29 cellular contexts compared by ENCODE assay signal in the genomic region with DNA sequence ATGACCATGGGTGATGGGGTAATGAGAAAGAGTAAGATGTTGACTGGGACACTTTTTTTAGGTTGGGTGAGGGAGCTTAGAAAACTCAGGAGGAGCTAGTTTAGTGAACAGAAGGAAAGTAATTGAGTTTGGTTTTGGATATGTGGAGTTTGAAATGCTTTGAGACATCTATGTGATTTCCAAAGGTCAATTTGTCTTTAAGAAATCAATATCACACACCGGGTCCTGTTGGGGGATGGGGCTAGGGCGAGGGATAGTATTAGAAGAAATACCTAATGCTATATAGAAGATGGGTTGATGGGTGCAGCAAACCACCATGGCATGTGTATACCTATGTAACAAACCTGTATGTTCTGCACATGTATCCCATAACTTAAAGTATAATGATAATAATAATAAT.
"Had no signal": no experiment of that assay in that cellular context is flagged by ENCODE, and none has a peak within 500 bp of the region (broad histone marks: within the 10 kb centered on the region; RNA-seq: fewer than 3 reads in every experiment).

No MANE protein-coding gene starts in this region.

- H3K27me3 ChIP-seq: stomach, suprapubic skin, testis, thyroid gland, tibial artery, tibial nerve, transverse colon, upper lobe of left lung, upper lobe of right lung, uterus, vagina had no signal

- H3K36me3 Mint-ChIP-seq: stimulated activated effector memory CD8-positive, alpha-beta T cell treated with anti-CD3 and anti-CD28 coated beads, Interleukin-12 subunit alpha, Interleukin-12 subunit beta, amount 100 ng/mL, for 72 hours; stimulated activated memory B cell treated with anti-CD40 and anti-IgM and Interleukin-4, amounts not matched to agents 10 μg/mL and 1 μg/mL and 100 μg/mL, for 72 hours; stimulated activated naive B cell treated with anti-CD40 and anti-IgM and Interleukin-4, amounts not matched to agents 10 μg/mL and 1 μg/mL and 100 μg/mL, for 72 hours; type B pancreatic cell had no signal

- H3K4me1 ChIP-seq: stomach, suprapubic skin, testis, thyroid gland, tibial artery, tibial nerve, transverse colon, upper lobe of left lung, upper lobe of right lung, uterus, vagina had no signal

- H3K9me3 Mint-ChIP-seq: stimulated activated effector memory CD8-positive, alpha-beta T cell treated with anti-CD3 and anti-CD28 coated beads, Interleukin-12 subunit alpha, Interleukin-12 subunit beta, amount 100 ng/mL, for 72 hours; type B pancreatic cell had no signal

- H3K27ac ChIP-seq: stomach, suprapubic skin, testis, thoracic aorta, thyroid gland, tibial artery, tibial nerve, transverse colon, upper lobe of left lung, upper lobe of right lung, uterus, vagina had no signal

- H3K4me3 Mint-ChIP-seq: stimulated activated effector memory CD8-positive, alpha-beta T cell treated with anti-CD3 and anti-CD28 coated beads, Interleukin-12 subunit alpha, Interleukin-12 subunit beta, amount 100 ng/mL, for 72 hours; stimulated activated memory B cell treated with anti-CD40 and anti-IgM and Interleukin-4, amounts not matched to agents 10 μg/mL and 1 μg/mL and 100 μg/mL, for 72 hours; stimulated activated naive B cell treated with anti-CD40 and anti-IgM and Interleukin-4, amounts not matched to agents 10 μg/mL and 1 μg/mL and 100 μg/mL, for 72 hours; stimulated activated naive CD8-positive, alpha-beta T cell treated with anti-CD3 and anti-CD28 coated beads, Interleukin-15, amount 100 ng/mL, for 72 hours; stimulated activated naive CD8-positive, alpha-beta T cell treated with anti-CD3 and anti-CD28 coated beads, Interleukin-15, Interleukin-2, amounts not matched to agents 100 ng/mL and 50 ng/mL, for 24 hours; type B pancreatic cell had no signal

- H3K4me1 Mint-ChIP-seq: stimulated activated effector memory CD8-positive, alpha-beta T cell treated with anti-CD3 and anti-CD28 coated beads, Interleukin-12 subunit alpha, Interleukin-12 subunit beta, amount 100 ng/mL, for 72 hours; stimulated activated memory B cell treated with anti-CD40 and anti-IgM and Interleukin-4, amounts not matched to agents 10 μg/mL and 1 μg/mL and 100 μg/mL, for 72 hours; stimulated activated naive B cell treated with anti-CD40 and anti-IgM and Interleukin-4, amounts not matched to agents 10 μg/mL and 1 μg/mL and 100 μg/mL, for 72 hours; stimulated activated naive CD8-positive, alpha-beta T cell treated with anti-CD3 and anti-CD28 coated beads, Interleukin-15, amount 100 ng/mL, for 72 hours had no signal

- H3K9me3 ChIP-seq: testis, thoracic aorta, thyroid gland, tibial artery, transverse colon, upper lobe of left lung, upper lobe of right lung, uterus, vagina had no signal

- H3K27ac Mint-ChIP-seq: stimulated activated effector memory CD8-positive, alpha-beta T cell treated with anti-CD3 and anti-CD28 coated beads, Interleukin-12 subunit alpha, Interleukin-12 subunit beta, amount 100 ng/mL, for 72 hours; stimulated activated memory B cell treated with anti-CD40 and anti-IgM and Interleukin-4, amounts not matched to agents 10 μg/mL and 1 μg/mL and 100 μg/mL, for 72 hours; stimulated activated naive B cell treated with anti-CD40 and anti-IgM and Interleukin-4, amounts not matched to agents 10 μg/mL and 1 μg/mL and 100 μg/mL, for 72 hours; stimulated activated naive CD8-positive, alpha-beta T cell treated with anti-CD3 and anti-CD28 coated beads, Interleukin-15, Interleukin-2, amounts not matched to agents 100 ng/mL and 50 ng/mL, for 24 hours; type B pancreatic cell had no signal

- DNase-seq: stimulated activated CD4-positive, alpha-beta T cell treated with anti-CD3 and anti-CD28 coated beads, Interleukin-2, amount 100 ng/mL, for 48 hours; stimulated activated CD4-positive, alpha-beta T cell treated with anti-CD3 and anti-CD28 coated beads, Interleukin-4, amount 100 ng/mL, for 1 hour; stimulated activated CD4-positive, alpha-beta T cell treated with anti-CD3 and anti-CD28 coated beads, Interleukin-4, amount 100 ng/mL, for 24 hours; stimulated activated CD4-positive, alpha-beta T cell treated with anti-CD3 and anti-CD28 coated beads, Interleukin-4, amount 100 ng/mL, for 4 hours; stimulated activated CD8-positive, alpha-beta memory T cell treated with anti-CD3 and anti-CD28 coated beads, Interleukin-4, amount 100 ng/mL, for 48 hours; stimulated activated naive B cell treated with anti-CD40 and anti-IgM and Interleukin-4, amounts not matched to agents 10 μg/mL and 1 μg/mL and 100 μg/mL, for 72 hours; stimulated activated naive CD4-positive, alpha-beta T cell; stimulated activated naive CD4-positive, alpha-beta T cell treated with Interleukin-2 at 50 U/mL for 16 hours; stimulated activated naive CD8-positive, alpha-beta T cell treated with anti-CD3 and anti-CD28 coated beads, Interleukin-15, amount 100 ng/mL, for 72 hours; stimulated activated naive CD8-positive, alpha-beta T cell treated with anti-CD3 and anti-CD28 coated beads, Interleukin-15, Interleukin-2, amounts not matched to agents 100 U/mL and 50 U/mL, for 24 hours; stomach; substantia nigra; testis; thyroid gland; tibial artery; transverse colon; trophoblast cell; upper lobe of left lung; upper lobe of right lung; uterus had no signal

- H3K4me3 ChIP-seq: stomach, suprapubic skin, testis, thoracic aorta, thyroid gland, tibial artery, tibial nerve, transverse colon, upper lobe of left lung, upper lobe of right lung, uterus, vagina had no signal

- FAIRE-seq: urothelium cell line had no signal

- H3K36me3 ChIP-seq: stomach, suprapubic skin, thoracic aorta, thyroid gland, tibial artery, tibial nerve, transverse colon, upper lobe of left lung, upper lobe of right lung, uterus, vagina had no signal

- ATAC-seq: stimulated activated effector memory CD8-positive, alpha-beta T cell treated with anti-CD3 and anti-CD28 coated beads, Interleukin-12 subunit alpha, Interleukin-12 subunit beta, amount 100 ng/mL, for 72 hours; stimulated activated memory B cell treated with anti-CD40 and anti-IgM and Interleukin-4, amounts not matched to agents 10 μg/mL and 1 μg/mL and 100 μg/mL, for 72 hours; stimulated activated naive B cell treated with anti-CD40 and anti-IgM and Interleukin-4, amounts not matched to agents 10 μg/mL and 1 μg/mL and 100 μg/mL, for 72 hours; stimulated activated naive CD8-positive, alpha-beta T cell treated with anti-CD3 and anti-CD28 coated beads, Interleukin-15, amount 100 ng/mL, for 72 hours; stimulated activated naive CD8-positive, alpha-beta T cell treated with anti-CD3 and anti-CD28 coated beads, Interleukin-15, Interleukin-2, amounts not matched to agents 100 U/mL and 50 U/mL, for 24 hours; upper lobe of right lung had no signal

- H3K27me3 Mint-ChIP-seq: stimulated activated memory B cell treated with anti-CD40 and anti-IgM and Interleukin-4, amounts not matched to agents 10 μg/mL and 1 μg/mL and 100 μg/mL, for 72 hours; stimulated activated naive B cell treated with anti-CD40 and anti-IgM and Interleukin-4, amounts not matched to agents 10 μg/mL and 1 μg/mL and 100 μg/mL, for 72 hours; stimulated activated naive CD8-positive, alpha-beta T cell treated with anti-CD3 and anti-CD28 coated beads, Interleukin-15, amount 100 ng/mL, for 72 hours; stimulated activated naive CD8-positive, alpha-beta T cell treated with anti-CD3 and anti-CD28 coated beads, Interleukin-15, Interleukin-2, amounts not matched to agents 100 ng/mL and 50 ng/mL, for 24 hours; type B pancreatic cell had no signal
